Comparison of ENCODE assay signal across 10 cellular contexts in genomic region chr1:236009857-236010256, GRCh38. TPM values are rescaled to one million over a fixed set of nuclear protein-coding genes. Genes with fewer than 3 reads are reported as not detected.
A peak's percentile ranks its signal among the peaks of the same experiment; 100 is the strongest.
DNase-seq lines count a peak whose midpoint lies in the region; ATAC-seq, FAIRE-seq and TF ChIP-seq lines count a peak whose summit lies in the region.
"Had no signal": no experiment of that assay in that cellular context is flagged by ENCODE, and none has a peak within 500 bp of the region (broad histone marks: within the 10 kb centered on the region; RNA-seq: fewer than 3 reads in every experiment).

No MANE protein-coding gene starts in this region.

- H3K4me2 ChIP-seq in endothelial cell of umbilical vein (ENCODE audit: insufficient read depth, low read length) = peak overlapping the region; percentile 56

- no peak overlapping the region for H3K27ac Mint-ChIP-seq in activated CD8-positive, alpha-beta T cell treated with anti-CD3 and anti-CD28 coated beads, Interleukin-2, amount 10 ng/mL, durations not matched to agents 7 days and 5 days
- H3K27ac Mint-ChIP-seq: activated naive CD8-positive, alpha-beta T cell had no signal

- no peak overlapping the region for H2AFZ ChIP-seq in endothelial cell of umbilical vein (ENCODE audit: low read depth, low read length)

- H3K4me3 Mint-ChIP-seq in activated CD8-positive, alpha-beta T cell treated with anti-CD3 and anti-CD28 coated beads, Interleukin-2, amount 10 ng/mL, durations not matched to agents 7 days and 5 days = no peak overlapping the region
- H3K4me3 Mint-ChIP-seq: activated naive CD8-positive, alpha-beta T cell had no signal

- no peak for TF ChIP-seq EP300 in suprapubic skin (IDR thresholded peaks at IDR 0.05)

- H3K9me1 ChIP-seq in endothelial cell of umbilical vein (replicated peaks; ENCODE audit: control insufficient read depth, extremely low read depth, insufficient read depth, low read length) = no peaks in the 10 kb centered on the region

- TF ChIP-seq CTCF in LNCaP clone FGC (IDR thresholded peaks at IDR 0.05; ENCODE audit: control insufficient read depth, extremely low read depth, insufficient read depth) (no peak), endothelial cell of umbilical vein (IDR thresholded peaks at IDR 0.05; ENCODE audit: extremely low read depth in 1 of 2, insufficient read depth in 1 of 2, low read depth in 1 of 2, low read length in 2 of 2) (no peak), lung (IDR thresholded peaks at IDR 0.05; ENCODE audit: control extremely low read depth, extremely low read depth) (no peak), suprapubic skin (IDR thresholded peaks at IDR 0.05) (no peak), lower leg skin (IDR thresholded peaks at IDR 0.05) (no peak)

- peak; percentile 17 for DNase-seq in LNCaP clone FGC (ENCODE audit: low read depth)
- DNase-seq in endothelial cell of umbilical vein (ENCODE audit: low read depth, low spot score) = peak; percentile 87
- no peak for DNase-seq in lung (ENCODE audit: low spot score)
- DNase-seq in suprapubic skin (ENCODE audit: low spot score in 2 of 2) = no peak
- DNase-seq in lower leg skin (ENCODE audit: low spot score in 2 of 2) = no peak
- no peak for DNase-seq in head of caudate nucleus
- no peak for DNase-seq in activated CD8-positive, alpha-beta T cell treated with anti-CD3 and anti-CD28 coated beads, Interleukin-2, amount 10 ng/mL, durations not matched to agents 7 days and 5 days
- DNase-seq: activated CD4-positive, alpha-beta T cell treated with anti-CD3 and anti-CD28 coated beads, Interleukin-2, amount 50 U/mL, for 4 hours had no signal

- WGBS in lung, 2 donors = 76 to 86% methylated on average over 2 of the region's 2 CpGs
- WGBS in suprapubic skin = 30% methylated on average over 2 of the region's 2 CpGs
- WGBS in lower leg skin, 2 donors = 21 to 32% methylated on average over 2 of the region's 2 CpGs

- BruUV-seq in endothelial cell of umbilical vein (replicated peaks; lab: Mats Ljungman, UMichigan) = no TSS peak

- dilution Hi-C loops in endothelial cell of umbilical vein (cut with MboI; ENCODE audit: extremely low pct_ligation_motif_present, low sequenced_read_pairs) = no loop called here

- H3K27me3 Mint-ChIP-seq in activated CD8-positive, alpha-beta T cell treated with anti-CD3 and anti-CD28 coated beads, Interleukin-2, amount 10 ng/mL, durations not matched to agents 7 days and 5 days (ENCODE audit: low read depth) = peaks cover 2% of the 10 kb centered on the region
- H3K27me3 Mint-ChIP-seq: activated naive CD8-positive, alpha-beta T cell had no signal

- peak; percentile 94 for FAIRE-seq in endothelial cell of umbilical vein (lab: Jason Lieb, UNC)

- H3K36me3 ChIP-seq in endothelial cell of umbilical vein (ENCODE audit: control insufficient read depth in 2 of 2, extremely low read depth in 1 of 2, insufficient read depth in 2 of 2, low read length in 2 of 2) (peaks cover 0 to 12% of the 10 kb centered on the region in 2 experiments), lung (ENCODE audit: control insufficient read depth in 2 of 2, insufficient read depth in 2 of 2, low read length in 2 of 2) (peaks cover 10 to 46% of the 10 kb centered on the region in 2 donors), suprapubic skin (peaks cover 9% of the 10 kb centered on the region)

- no peaks in the 10 kb centered on the region for H3K36me3 Mint-ChIP-seq in activated CD8-positive, alpha-beta T cell treated with anti-CD3 and anti-CD28 coated beads, Interleukin-2, amount 10 ng/mL, durations not matched to agents 7 days and 5 days (ENCODE audit: low read depth)
- H3K36me3 Mint-ChIP-seq: activated naive CD8-positive, alpha-beta T cell had no signal

- peak overlapping the region; percentile 41 for H3K9ac ChIP-seq in endothelial cell of umbilical vein (replicated peaks; ENCODE audit: extremely low read depth, insufficient read depth, low read length)

- H3K9me3 ChIP-seq in endothelial cell of umbilical vein (replicated peaks; ENCODE audit: control insufficient read depth, insufficient read depth, low read length) (no peaks in the 10 kb centered on the region), lung (ENCODE audit: control insufficient read depth in 2 of 2, insufficient read depth in 1 of 2, low read length in 1 of 2) (no peaks in the 10 kb centered on the region), suprapubic skin (no peaks in the 10 kb centered on the region)

- H3K4me1 Mint-ChIP-seq in activated CD8-positive, alpha-beta T cell treated with anti-CD3 and anti-CD28 coated beads, Interleukin-2, amount 10 ng/mL, durations not matched to agents 7 days and 5 days (ENCODE audit: low read depth) = no peaks in the 10 kb centered on the region

- intact Hi-C loops in endothelial cell of umbilical vein (cut with micrococcal nuclease) (loop anchor here (1.0 to 10.0 kb wide), 3 partner anchors 11 to 685 kb away; partner anchors contain the start of genes ARID4B and GGPS1), lower leg skin (cut with DNase I; ENCODE audit: low total_unique reads) (no loop called here), head of caudate nucleus (cut with DNase I) (no loop called here)

- ATAC-seq in lung (ENCODE audit: insufficient read depth, low FRiP score) (peak; percentile 51), GM21423 (IDR thresholded peaks at IDR 0.05; ENCODE audit: unreplicated experiment) (no peak)
- ATAC-seq in activated CD8-positive, alpha-beta T cell treated with anti-CD3 and anti-CD28 coated beads, Interleukin-2, amount 10 ng/mL, durations not matched to agents 7 days and 5 days = no peak

- TF ChIP-seq POLR2A in endothelial cell of umbilical vein (IDR thresholded peaks at IDR 0.05; ENCODE audit: low read depth, low read length) (no peak), suprapubic skin (IDR thresholded peaks at IDR 0.05) (no peak), lower leg skin (IDR thresholded peaks at IDR 0.05) (no peak)

- H3K4me1 ChIP-seq in endothelial cell of umbilical vein (ENCODE audit: control insufficient read depth, extremely low read depth, insufficient read depth, low read length) (peaks cover 18% of the 10 kb centered on the region), lung (ENCODE audit: control insufficient read depth in 2 of 2, insufficient read depth in 2 of 2, low read length in 2 of 2) (peaks cover 0 to 2% of the 10 kb centered on the region in 2 donors), suprapubic skin (peaks cover 17% of the 10 kb centered on the region)

- POLR2A ChIA-PET in endothelial cell of umbilical vein (lab: Charles Lee) = interaction anchor here (0.7 kb wide), 1 partner anchor 121 kb away, joined by 6 read pairs; no protein-coding TSS in a partner anchor
- POLR2A ChIA-PET in activated CD8-positive, alpha-beta T cell treated with anti-CD3 and anti-CD28 coated beads, Interleukin-2, amount 10 ng/mL, durations not matched to agents 7 days and 5 days (lab: Charles Lee) = no interaction called here

- H4K20me1 ChIP-seq in endothelial cell of umbilical vein (replicated peaks; ENCODE audit: control insufficient read depth, extremely low read depth, insufficient read depth, low read length) = no peaks in the 10 kb centered on the region

- CTCF ChIA-PET in endothelial cell of umbilical vein (lab: Charles Lee) = interaction anchor here (1.0 to 1.7 kb wide), 2 partner anchors 8 to 38 kb away, joined by 3 to 6 read pairs; no protein-coding TSS in a partner anchor
- CTCF ChIA-PET in activated CD8-positive, alpha-beta T cell treated with anti-CD3 and anti-CD28 coated beads, Interleukin-2, amount 10 ng/mL, durations not matched to agents 7 days and 5 days (lab: Charles Lee) = interaction anchor here (1.1 kb wide), 1 partner anchor 10 kb away, joined by 3 read pairs; no protein-coding TSS in a partner anchor

- no peaks in the 10 kb centered on the region for H3K27me3 ChIP-seq in endothelial cell of umbilical vein (ENCODE audit: control insufficient read depth in 2 of 2, insufficient read depth in 2 of 2, low read length in 2 of 2)
- no peaks in the 10 kb centered on the region for H3K27me3 ChIP-seq in lung (ENCODE audit: control insufficient read depth, insufficient read depth)
- no peaks in the 10 kb centered on the region for H3K27me3 ChIP-seq in suprapubic skin

- H3K79me2 ChIP-seq in endothelial cell of umbilical vein (ENCODE audit: control insufficient read depth, insufficient read depth, low read length) = no peaks in the 10 kb centered on the region

- H3K27ac ChIP-seq in endothelial cell of umbilical vein (ENCODE audit: insufficient read depth, low read depth, low read length) (peak overlapping the region; percentile 70), lung (ENCODE audit: low read depth in 1 of 2, low read length in 1 of 2) (no peak overlapping the region), suprapubic skin (peak overlapping the region; percentile 70)

- no peak overlapping the region for H3K4me3 ChIP-seq in LNCaP clone FGC (ENCODE audit: low read depth, low read length)
- no peak overlapping the region for H3K4me3 ChIP-seq in endothelial cell of umbilical vein (replicated peaks in 1 of 3; ENCODE audit: insufficient read depth in 1 of 3, low read depth in 1 of 3, low read length in 3 of 3)
- no peak overlapping the region for H3K4me3 ChIP-seq in lung
- no peak overlapping the region for H3K4me3 ChIP-seq in suprapubic skin
- H3K4me3 ChIP-seq in lower leg skin (ENCODE audit: low read depth, poor library complexity, severe bottlenecking) = no peak overlapping the region

- no peaks in the 10 kb centered on the region for H3K9me3 Mint-ChIP-seq in activated CD8-positive, alpha-beta T cell treated with anti-CD3 and anti-CD28 coated beads, Interleukin-2, amount 10 ng/mL, durations not matched to agents 7 days and 5 days (ENCODE audit: insufficient read depth)

TF ChIP-seq in endothelial cell of umbilical vein, 7 proteins besides CTCF, POLR2A, EP300 and RAD21 (continues in another document):
- TF ChIP-seq, protein P1, sequence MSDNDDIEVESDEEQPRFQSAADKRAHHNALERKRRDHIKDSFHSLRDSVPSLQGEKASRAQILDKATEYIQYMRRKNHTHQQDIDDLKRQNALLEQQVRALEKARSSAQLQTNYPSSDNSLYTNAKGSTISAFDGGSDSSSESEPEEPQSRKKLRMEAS (IDR thresholded peaks at IDR 0.05; ENCODE audit: insufficient read depth, insufficient read length) = no peak

RNA-seq across cellular contexts. Expression of gene NID1, which starts 55.0 kb away (rescaled TPM):
- 87.0 and 102 TPM in 2 replicates for total RNA-seq in endothelial cell of umbilical vein
- polyA plus RNA-seq in endothelial cell of umbilical vein = 87.8 and 109 TPM in 2 replicates
- polyA plus RNA-seq in endothelial cell of umbilical vein (2011; cell fraction: cytosol; rRNA removed) = 84.1 and 87.7 TPM in 2 replicates
- polyA plus RNA-seq in endothelial cell of umbilical vein (2011; cell fraction: nucleus; rRNA removed) = 75.6 and 82.9 TPM in 2 replicates
- 63.2 and 88.4 TPM in 2 replicates for polyA plus RNA-seq in endothelial cell of umbilical vein (2012)
- polyA minus RNA-seq in endothelial cell of umbilical vein = 129 and 153 TPM in 2 replicates
- polyA minus RNA-seq in endothelial cell of umbilical vein (2011; cell fraction: cytosol; rRNA and poly(A)+ RNA removed) = not detected
- polyA minus RNA-seq in endothelial cell of umbilical vein (2011; cell fraction: nucleus; rRNA and poly(A)+ RNA removed) = 49.7 and 57.7 TPM in 2 replicates
- total RNA-seq in lung = 100 to 1,000 TPM in 1 of 2 donors, 10 to 100 TPM in 1; 55.8 to 151 TPM
- polyA plus RNA-seq in lung = 10 to 100 TPM; 15.4 to 34.4 TPM
- 10 to 100 TPM; 27.9 to 48.4 (median 32.3) TPM for total RNA-seq in suprapubic skin
- 10 to 100 TPM; 23.4 to 80.0 (median 30.7) TPM for total RNA-seq in lower leg skin
- total RNA-seq in activated CD8-positive, alpha-beta T cell treated with anti-CD3 and anti-CD28 coated beads, Interleukin-2, amount 10 ng/mL, durations not matched to agents 7 days and 5 days = under 1 TPM in 1 of 2 experiments, not detected in 1; 0.05 TPM

Comparison
In these comparisons a context has a peak if more than half of its experiments do, and no peak if none do; other contexts are left out.
1. DNase-seq: peak in LNCaP clone FGC (single experiment) and endothelial cell of umbilical vein (single experiment); none in lung (single experiment), suprapubic skin (0 of 2), lower leg skin (0 of 2), head of caudate nucleus (0 of 42) and activated CD8-positive, alpha-beta T cell treated with anti-CD3 and anti-CD28 coated beads, Interleukin-2, amount 10 ng/mL, durations not matched to agents 7 days and 5 days (single experiment).
2. H3K27ac ChIP-seq: peak in endothelial cell of umbilical vein (single experiment) and suprapubic skin (single experiment); none in lung (0 of 2).
3. RNA of gene NID1, which starts 55.0 kb away (total RNA-seq): 55.8 to 151 TPM in lung, 87.0 to 102 TPM in endothelial cell of umbilical vein, 23.4 to 80.0 TPM in lower leg skin and 27.9 to 48.4 TPM in suprapubic skin; 0.05 TPM in activated CD8-positive, alpha-beta T cell treated with anti-CD3 and anti-CD28 coated beads, Interleukin-2, amount 10 ng/mL, durations not matched to agents 7 days and 5 days; every median in the first group is over 10 times any median in the second.